ENCODE assay signal across 11 cellular contexts in the genomic region with DNA sequence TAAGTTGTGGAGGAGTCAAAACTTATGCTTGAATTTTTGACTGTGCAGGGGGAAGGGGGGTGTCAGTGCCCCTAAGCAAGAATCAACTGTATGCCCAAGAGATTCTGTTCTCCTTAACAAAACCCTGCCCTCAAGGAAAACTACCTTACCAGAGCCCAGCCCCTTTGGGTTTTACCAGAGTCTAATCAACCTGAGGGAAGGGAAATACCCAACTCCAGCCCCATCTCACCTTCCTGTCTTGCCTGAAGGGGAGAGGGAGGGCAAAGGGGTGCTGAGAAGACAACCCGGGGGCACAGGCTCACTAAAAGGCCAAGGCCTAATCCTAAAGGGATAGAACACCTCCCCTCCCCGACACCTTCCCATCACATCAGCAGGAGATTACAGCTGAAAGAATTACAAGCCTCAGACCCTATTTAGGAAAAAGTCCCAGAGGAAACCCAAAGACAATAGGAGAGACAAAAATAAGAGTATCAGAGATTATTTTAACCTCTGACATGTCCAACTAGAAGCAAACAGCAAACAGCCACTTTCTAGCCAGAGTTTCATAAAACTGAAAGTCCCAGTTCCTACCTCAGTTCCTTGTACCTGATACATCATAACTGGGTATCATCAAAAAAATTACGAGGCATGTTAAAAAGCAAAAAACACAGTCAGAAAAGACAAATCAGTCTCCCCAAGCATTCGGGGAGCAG. TPM values are rescaled to one million over a fixed set of nuclear protein-coding genes. Genes with fewer than 3 reads are reported as not detected.
DNase-seq lines count a peak whose midpoint lies in the region; ATAC-seq and TF ChIP-seq lines count a peak whose summit lies in the region.
"Had no signal": no experiment of that assay in that cellular context is flagged by ENCODE, and none has a peak within 500 bp of the region (broad histone marks: within the 10 kb centered on the region; RNA-seq: fewer than 3 reads in every experiment).

No MANE protein-coding gene starts in this region.

- H3K4me1 Mint-ChIP-seq in activated CD4-positive, alpha-beta T cell treated with anti-CD3 and anti-CD28 coated beads, Interleukin-2, amount 10 ng/mL, durations not matched to agents 24 days and 14 days = peaks cover 29% of the 10 kb centered on the region
- peaks cover 14% of the 10 kb centered on the region for H3K4me1 Mint-ChIP-seq in HFFc6 (ENCODE audit: low read depth)
- peaks cover 21% of the 10 kb centered on the region for H3K4me1 Mint-ChIP-seq in activated CD8-positive, alpha-beta T cell treated with anti-CD3 and anti-CD28 coated beads for 36 hours (ENCODE audit: low read depth)

- in situ Hi-C loops in brain microvascular endothelial cell (cut with HindIII; ENCODE audit: low pct_ligation_motif_present, low sequenced_read_pairs) = no loop called here

- peak overlapping the region; percentile 49 for H3K4me3 Mint-ChIP-seq in activated CD4-positive, alpha-beta T cell treated with anti-CD3 and anti-CD28 coated beads, Interleukin-2, amount 10 ng/mL, durations not matched to agents 24 days and 14 days
- H3K4me3 Mint-ChIP-seq in HFFc6 = peak overlapping the region; percentile 76
- peak overlapping the region; percentile 45 for H3K4me3 Mint-ChIP-seq in activated CD8-positive, alpha-beta T cell treated with anti-CD3 and anti-CD28 coated beads for 36 hours

- H3K36me3 Mint-ChIP-seq in activated CD4-positive, alpha-beta T cell treated with anti-CD3 and anti-CD28 coated beads, Interleukin-2, amount 10 ng/mL, durations not matched to agents 24 days and 14 days (ENCODE audit: low read depth) = peaks cover 10% of the 10 kb centered on the region
- no peaks in the 10 kb centered on the region for H3K36me3 Mint-ChIP-seq in HFFc6 (ENCODE audit: low read depth)
- no peaks in the 10 kb centered on the region for H3K36me3 Mint-ChIP-seq in activated CD8-positive, alpha-beta T cell treated with anti-CD3 and anti-CD28 coated beads for 36 hours (ENCODE audit: low read depth)

- no peak for DNase-seq in activated CD4-positive, alpha-beta T cell treated with anti-CD3 and anti-CD28 coated beads, Interleukin-2, amount 10 ng/mL, durations not matched to agents 24 days and 14 days
- DNase-seq in activated CD4-positive, alpha-beta T cell treated with anti-CD3 and anti-CD28 coated beads, Interleukin-2, amount 50 U/mL, for 48 hours = no peak
- DNase-seq in HFFc6 = no peak
- no peak for DNase-seq in activated CD8-positive, alpha-beta T cell treated with anti-CD3 and anti-CD28 coated beads for 36 hours
- DNase-seq in stimulated activated naive CD8-positive, alpha-beta T cell treated with anti-CD3 and anti-CD28 coated beads, Interleukin-15, Interleukin-2, amounts not matched to agents 100 U/mL and 50 U/mL, for 24 hours = peak; percentile 9
- no peak for DNase-seq in RKO (ENCODE audit: low spot score)
- DNase-seq in NCI-H128 (lab: John Stamatoyannopoulos, UW; ENCODE audit: unreplicated experiment) = no peak
- DNase-seq in brain microvascular endothelial cell = no peak

- CTCF ChIA-PET in activated CD8-positive, alpha-beta T cell treated with anti-CD3 and anti-CD28 coated beads for 36 hours (lab: Charles Lee) = interaction anchor here (1.6 to 5.2 kb wide), 3 partner anchors 12 to 403 kb away, joined by 4 to 41 read pairs (median 5); no protein-coding TSS in a partner anchor

- intact Hi-C loops in activated CD4-positive, alpha-beta T cell treated with anti-CD3 and anti-CD28 coated beads, Interleukin-2, amount 10 ng/mL, durations not matched to agents 24 days and 14 days (cut with micrococcal nuclease) = loop anchor here (1.0 kb wide), 1 partner anchor 12 kb away; no protein-coding TSS in a partner anchor
- intact Hi-C loops in activated CD8-positive, alpha-beta T cell treated with anti-CD3 and anti-CD28 coated beads for 36 hours (cut with micrococcal nuclease) = no loop called here

- H3K27me3 ChIP-seq in brain microvascular endothelial cell (replicated peaks) = no peaks in the 10 kb centered on the region

- peaks cover 24% of the 10 kb centered on the region for H3K9me3 Mint-ChIP-seq in activated CD4-positive, alpha-beta T cell treated with anti-CD3 and anti-CD28 coated beads, Interleukin-2, amount 10 ng/mL, durations not matched to agents 24 days and 14 days
- H3K9me3 Mint-ChIP-seq in HFFc6 = no peaks in the 10 kb centered on the region
- peaks cover 7% of the 10 kb centered on the region for H3K9me3 Mint-ChIP-seq in activated CD8-positive, alpha-beta T cell treated with anti-CD3 and anti-CD28 coated beads for 36 hours

- no peaks in the 10 kb centered on the region for H3K36me3 ChIP-seq in brain microvascular endothelial cell (replicated peaks)

- peaks cover 4% of the 10 kb centered on the region for H3K27me3 Mint-ChIP-seq in activated CD4-positive, alpha-beta T cell treated with anti-CD3 and anti-CD28 coated beads, Interleukin-2, amount 10 ng/mL, durations not matched to agents 24 days and 14 days
- H3K27me3 Mint-ChIP-seq in HFFc6 (ENCODE audit: insufficient read depth) = no peaks in the 10 kb centered on the region; the same call in 1 of the 2 replicates
- H3K27me3 Mint-ChIP-seq in activated CD8-positive, alpha-beta T cell treated with anti-CD3 and anti-CD28 coated beads for 36 hours = peaks cover 10% of the 10 kb centered on the region

- no peak overlapping the region for H3K27ac ChIP-seq in brain microvascular endothelial cell

- H3K4me3 ChIP-seq in brain microvascular endothelial cell (ENCODE audit: low read depth, low read length) = no peak overlapping the region

- POLR2A ChIA-PET in activated CD8-positive, alpha-beta T cell treated with anti-CD3 and anti-CD28 coated beads for 36 hours (lab: Charles Lee) = interaction anchor here (0.6 to 1.4 kb wide), 2 partner anchors 311 to 320 kb away, joined by 3 to 4 read pairs; no protein-coding TSS in a partner anchor

- peak; percentile 45 for ATAC-seq in activated CD8-positive, alpha-beta T cell treated with anti-CD3 and anti-CD28 coated beads for 36 hours
- no peak for ATAC-seq in stimulated activated naive CD8-positive, alpha-beta T cell treated with anti-CD3 and anti-CD28 coated beads, Interleukin-15, Interleukin-2, amounts not matched to agents 100 U/mL and 50 U/mL, for 24 hours

- TF ChIP-seq CTCF in HFFc6 (IDR thresholded peaks at IDR 0.05) (no peak), brain microvascular endothelial cell (IDR thresholded peaks at IDR 0.05; ENCODE audit: low read depth, low read length, missing control alignments) (no peak)
- no peak for TF ChIP-seq CTCF in activated CD8-positive, alpha-beta T cell treated with anti-CD3 and anti-CD28 coated beads for 36 hours (IDR thresholded peaks at IDR 0.05)

- H3K27ac Mint-ChIP-seq in activated CD4-positive, alpha-beta T cell treated with anti-CD3 and anti-CD28 coated beads, Interleukin-2, amount 10 ng/mL, durations not matched to agents 24 days and 14 days = peak overlapping the region; percentile 89
- H3K27ac Mint-ChIP-seq in HFFc6 = peak overlapping the region; percentile 14; the same call in 1 of the 2 replicates
- peak overlapping the region; percentile 80 for H3K27ac Mint-ChIP-seq in activated CD8-positive, alpha-beta T cell treated with anti-CD3 and anti-CD28 coated beads for 36 hours

RNA-seq across cellular contexts. Expression of a gene that starts 26.8 kb away (rescaled TPM):
- total RNA-seq in activated CD4-positive, alpha-beta T cell treated with anti-CD3 and anti-CD28 coated beads, Interleukin-2, amount 10 ng/mL, durations not matched to agents 24 days and 14 days = not detected in 2 replicates
- total RNA-seq in HFFc6 (2021; fragmentation: NEBNext Ultra II Directional; extraction: Animal tissue kit (Norgen Biotek cat#: 25700)) = not detected
- not detected for total RNA-seq in activated CD8-positive, alpha-beta T cell treated with anti-CD3 and anti-CD28 coated beads for 36 hours
- total RNA-seq: cardiac septum; T-helper 1 cell treated with Interleukin-12 subunit alpha and Interleukin-12 subunit beta and Interleukin-4 antibody, amounts not matched to agents 30 ng/mL and 1 ng/mL, for 36 hours; urinary bladder had no signal

Comparison
In these comparisons a context has a peak if more than half of its experiments do, and no peak if none do; other contexts are left out.
1. H3K27ac Mint-ChIP-seq: peak in every context shown above with its lines; median percentile 89 in activated CD4-positive, alpha-beta T cell treated with anti-CD3 and anti-CD28 coated beads, Interleukin-2, amount 10 ng/mL, durations not matched to agents 24 days and 14 days; 80 in activated CD8-positive, alpha-beta T cell treated with anti-CD3 and anti-CD28 coated beads for 36 hours; 14 in HFFc6.